In genomic region chr14:55117816-55118441, GRCh38 we compare ENCODE assay signal across 2 cellular contexts.
TF ChIP-seq lines count a peak whose summit lies in the region.

No MANE protein-coding gene starts in this region.

TF ChIP-seq in SK-N-SH treated with all-trans-retinoic acid at 6 μM for 48 hours, 23 proteins besides CTCF, POLR2A, EP300 and RAD21 (continued from another document):
- TF ChIP-seq ZNF8 (CRISPR knock-in tag; IDR thresholded peaks at IDR 0.05) = no peak

TF ChIP-seq in K562, 482 proteins besides CTCF, POLR2A, EP300 and RAD21 (continues in another document):
- TF ChIP-seq MITF (IDR thresholded peaks at IDR 0.05) (0 out of 2 replicates have a peak, but pooled peaks have one; percentile 41), CXXC5 (CRISPR knock-in tag; IDR thresholded peaks at IDR 0.05) (0 out of 2 replicates have a peak, but pooled peaks have one; percentile 2), TFAM (CRISPR knock-in tag; conservative IDR thresholded peaks at IDR 0.05) (no peak), CTBP1 (IDR thresholded peaks at IDR 0.05; ENCODE audit: borderline replicate concordance) (0 out of 2 replicates have a peak, but pooled peaks have one; percentile 20), ZNF589 (CRISPR knock-in tag; IDR thresholded peaks at IDR 0.05; ENCODE audit: low read depth) (peak; percentile 38; the same call in 1 of the 2 replicates), ZNF274 (IDR thresholded peaks at IDR 0.05; ENCODE audit: borderline replicate concordance, low read depth, low read length) (no peak), ZBTB12 (CRISPR knock-in tag; IDR thresholded peaks at IDR 0.05) (no peak), PKNOX1 (IDR thresholded peaks at IDR 0.05) (no peak), ZBTB5 (IDR thresholded peaks at IDR 0.05) (no peak), ZNF592 (IDR thresholded peaks at IDR 0.05) (no peak), HMGXB4 (CRISPR knock-in tag; IDR thresholded peaks at IDR 0.05) (no peak), FOS (IDR thresholded peaks at IDR 0.05; ENCODE audit: extremely low read depth, insufficient read length) (no peak), MBD2 (IDR thresholded peaks at IDR 0.05; ENCODE audit: borderline replicate concordance, low read depth) (0 out of 2 replicates have a peak, but pooled peaks have one; percentile 7), SOX6 (IDR thresholded peaks at IDR 0.05) (peak; percentile 68; the same call in 1 of the 2 replicates), STAT5A (IDR thresholded peaks at IDR 0.05; ENCODE audit: borderline replicate concordance, low read length) (no peak), SMARCA5 (IDR thresholded peaks at IDR 0.05) (no peak), ATF7 (IDR thresholded peaks at IDR 0.05) (no peak), ZNF780A (CRISPR knock-in tag; IDR thresholded peaks at IDR 0.05) (no peak), CEBPZ (IDR thresholded peaks at IDR 0.05; ENCODE audit: borderline replicate concordance, low read depth, low read length) (no peak), MTF1 (CRISPR knock-in tag; IDR thresholded peaks at IDR 0.05; ENCODE audit: borderline replicate concordance) (no peak), PATZ1 (CRISPR knock-in tag; IDR thresholded peaks at IDR 0.05; ENCODE audit: borderline replicate concordance) (no peak), RAD51 (IDR thresholded peaks at IDR 0.05; ENCODE audit: borderline replicate concordance, low read depth) (0 out of 2 replicates have a peak, but pooled peaks have one; percentile 19), ZNF75A (CRISPR knock-in tag; IDR thresholded peaks at IDR 0.05) (no peak), ZNF696 (CRISPR knock-in tag; conservative IDR thresholded peaks at IDR 0.05) (no peak), USF1 (CRISPR knock-in tag; IDR thresholded peaks at IDR 0.05) (no peak), U2AF2 (optimal IDR thresholded peaks at IDR 0.05; ENCODE audit: low read depth, low read length) (no peak), ARID4B (CRISPR knock-in tag; IDR thresholded peaks at IDR 0.05) (no peak), MAFF (IDR thresholded peaks at IDR 0.05; ENCODE audit: low read length) (no peak), ZNF707 (CRISPR knock-in tag; conservative IDR thresholded peaks at IDR 0.05) (no peak), ZNF511 (CRISPR knock-in tag; IDR thresholded peaks at IDR 0.05) (no peak)
